Comparison of ENCODE assay signal across 12 cellular contexts in the genomic region with DNA sequence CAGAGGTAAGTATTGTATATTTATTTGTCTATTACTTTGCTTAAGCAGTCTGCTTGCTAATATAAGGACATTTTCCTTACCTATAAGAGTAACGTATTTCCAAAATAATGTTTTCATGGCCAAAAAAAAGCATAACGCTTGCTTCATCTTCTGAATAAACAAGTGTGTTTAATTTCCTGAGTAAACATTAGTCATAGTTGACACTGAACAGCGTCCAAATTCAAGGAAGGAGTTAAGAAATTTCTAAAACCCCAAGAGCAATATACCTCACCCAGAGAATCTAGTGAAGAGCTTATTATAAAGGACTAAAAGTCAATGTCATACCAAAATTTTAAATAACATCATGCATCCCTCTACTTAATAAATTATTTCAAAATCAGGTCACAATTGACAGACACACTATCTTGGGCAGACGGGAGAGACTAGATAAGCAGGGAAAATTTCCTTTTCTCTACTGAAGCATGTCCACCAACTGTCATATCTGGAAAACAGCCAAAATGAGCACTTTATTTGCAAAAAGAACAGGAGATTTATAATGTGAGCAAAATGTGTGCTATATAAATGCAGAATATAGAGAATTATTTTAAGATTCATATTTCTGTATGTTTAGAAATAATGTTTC. TPM values are rescaled to one million over a fixed set of nuclear protein-coding genes. Genes with fewer than 3 reads are reported as not detected.
A peak's percentile ranks its signal among the peaks of the same experiment; 100 is the strongest.
DNase-seq lines count a peak whose midpoint lies in the region; ATAC-seq, FAIRE-seq and TF ChIP-seq lines count a peak whose summit lies in the region.
"Had no signal": no experiment of that assay in that cellular context is flagged by ENCODE, and none has a peak within 500 bp of the region (broad histone marks: within the 10 kb centered on the region; RNA-seq: fewer than 3 reads in every experiment).

No MANE protein-coding gene starts in this region.

- peak in 1 of 2 experiments; percentile 1; a peak in 1 of 5 replicates for TF ChIP-seq RAD21 in A549 (conservative IDR thresholded peaks at IDR 0.05 in 1 of 2, IDR thresholded peaks at IDR 0.05 in 1 of 2)

- TF ChIP-seq CTCF in A549 (IDR thresholded peaks at IDR 0.05): no peak

- WGBS in A549 (ENCODE audit: missing lambda C conversion rate): 2% methylated on average over 4 of the region's 4 CpGs

- H3K4me2 ChIP-seq in A549: peak overlapping the region; percentile 60

- ATAC-seq in A549 (peak; percentile 74 to 82; a peak in 5 of 6 replicates), HG02763 (IDR thresholded peaks at IDR 0.05; ENCODE audit: unreplicated experiment) (no peak), HG03571 (IDR thresholded peaks at IDR 0.05; ENCODE audit: unreplicated experiment) (no peak)
- ATAC-seq in stimulated activated naive B cell treated with anti-CD40 and anti-IgM and Interleukin-4, amounts not matched to agents 10 μg/mL and 1 μg/mL and 100 μg/mL, for 72 hours (replicated peaks): no peak

- no peaks in the 10 kb centered on the region for H3K36me3 Mint-ChIP-seq in stimulated activated naive B cell treated with anti-CD40 and anti-IgM and Interleukin-4, amounts not matched to agents 10 μg/mL and 1 μg/mL and 100 μg/mL, for 72 hours

- no peak overlapping the region for H3K27ac ChIP-seq in A549

- no peak for TF ChIP-seq POLR2A in A549 (IDR thresholded peaks at IDR 0.05; ENCODE audit: low read length)

- POLR2A ChIA-PET in A549 (lab: Yijun Ruan, JAX): interaction anchor here (1.0 kb wide), 1 partner anchor 21 kb away, joined by 3 read pairs; no protein-coding TSS in a partner anchor

- FAIRE-seq in A549 (lab: Jason Lieb, UNC): peak; percentile 18
- FAIRE-seq: H1 had no signal

- H3K4me3 ChIP-seq in A549: no peak overlapping the region

- peak in 1 of 2 experiments; percentile 27; a peak in 1 of 5 replicates for TF ChIP-seq EP300 in A549 (IDR thresholded peaks at IDR 0.05)

- no peaks in the 10 kb centered on the region for H3K27me3 Mint-ChIP-seq in stimulated activated naive B cell treated with anti-CD40 and anti-IgM and Interleukin-4, amounts not matched to agents 10 μg/mL and 1 μg/mL and 100 μg/mL, for 72 hours

- CTCF ChIA-PET in A549 (lab: Yijun Ruan, JAX): no interaction called here

- no peak overlapping the region for H3K4me3 Mint-ChIP-seq in stimulated activated naive B cell treated with anti-CD40 and anti-IgM and Interleukin-4, amounts not matched to agents 10 μg/mL and 1 μg/mL and 100 μg/mL, for 72 hours

- no peaks in the 10 kb centered on the region for H3K9me3 Mint-ChIP-seq in stimulated activated naive B cell treated with anti-CD40 and anti-IgM and Interleukin-4, amounts not matched to agents 10 μg/mL and 1 μg/mL and 100 μg/mL, for 72 hours

- H3K9me3 ChIP-seq in A549: no peaks in the 10 kb centered on the region

- peaks cover 16% of the 10 kb centered on the region for H3K4me1 ChIP-seq in A549

- DNase-seq in A549 (ENCODE audit: low read depth in 1 of 2, low spot score in 1 of 2) (peak; percentile 64 to 66), M059J (ENCODE audit: low read depth) (peak; percentile 57), SHP77 treated with DMSO at 0.1 percent for 48 hours (lab: John Stamatoyannopoulos, UW) (peak; percentile 77), fibroblast of peridontal ligament (ENCODE audit: extremely low read depth) (peak; percentile 40)
- DNase-seq in activated CD8-positive, alpha-beta memory T cell treated with anti-CD3 and anti-CD28 coated beads, Interleukin-2, amount 50 U/mL, for 48 hours: no peak
- no peak for DNase-seq in stimulated activated naive B cell treated with anti-CD40 and anti-IgM and Interleukin-4, amounts not matched to agents 10 μg/mL and 1 μg/mL and 100 μg/mL, for 72 hours
- DNase-seq: activated CD4-positive, alpha-beta T cell treated with anti-CD3 and anti-CD28 coated beads for 1 hour; activated naive CD4-positive, alpha-beta T cell; MV-4-11 had no signal

- H3K4me1 Mint-ChIP-seq in stimulated activated naive B cell treated with anti-CD40 and anti-IgM and Interleukin-4, amounts not matched to agents 10 μg/mL and 1 μg/mL and 100 μg/mL, for 72 hours: no peaks in the 10 kb centered on the region

- H3K27ac Mint-ChIP-seq in stimulated activated naive B cell treated with anti-CD40 and anti-IgM and Interleukin-4, amounts not matched to agents 10 μg/mL and 1 μg/mL and 100 μg/mL, for 72 hours: no peak overlapping the region

TF ChIP-seq in A549, 52 proteins besides CTCF, POLR2A, EP300 and RAD21 (continues in another document):
- no peak for TF ChIP-seq HDAC2 (IDR thresholded peaks at IDR 0.05)
- no peak for TF ChIP-seq NR3C1 (IDR thresholded peaks at IDR 0.05)
- no peak for TF ChIP-seq ZFP36 (IDR thresholded peaks at IDR 0.05; ENCODE audit: borderline replicate concordance, partially characterized antibody)
- TF ChIP-seq MAZ (IDR thresholded peaks at IDR 0.05; ENCODE audit: borderline replicate concordance, low read depth, low read length): no peak
- TF ChIP-seq JUNB (IDR thresholded peaks at IDR 0.05): peak; percentile 91
- TF ChIP-seq SMC3 (IDR thresholded peaks at IDR 0.05): no peak
- TF ChIP-seq PHF8 (IDR thresholded peaks at IDR 0.05; ENCODE audit: borderline replicate concordance, low read depth): no peak
- TF ChIP-seq ZC3H11A (IDR thresholded peaks at IDR 0.05): no peak
- TF ChIP-seq, protein P1, sequence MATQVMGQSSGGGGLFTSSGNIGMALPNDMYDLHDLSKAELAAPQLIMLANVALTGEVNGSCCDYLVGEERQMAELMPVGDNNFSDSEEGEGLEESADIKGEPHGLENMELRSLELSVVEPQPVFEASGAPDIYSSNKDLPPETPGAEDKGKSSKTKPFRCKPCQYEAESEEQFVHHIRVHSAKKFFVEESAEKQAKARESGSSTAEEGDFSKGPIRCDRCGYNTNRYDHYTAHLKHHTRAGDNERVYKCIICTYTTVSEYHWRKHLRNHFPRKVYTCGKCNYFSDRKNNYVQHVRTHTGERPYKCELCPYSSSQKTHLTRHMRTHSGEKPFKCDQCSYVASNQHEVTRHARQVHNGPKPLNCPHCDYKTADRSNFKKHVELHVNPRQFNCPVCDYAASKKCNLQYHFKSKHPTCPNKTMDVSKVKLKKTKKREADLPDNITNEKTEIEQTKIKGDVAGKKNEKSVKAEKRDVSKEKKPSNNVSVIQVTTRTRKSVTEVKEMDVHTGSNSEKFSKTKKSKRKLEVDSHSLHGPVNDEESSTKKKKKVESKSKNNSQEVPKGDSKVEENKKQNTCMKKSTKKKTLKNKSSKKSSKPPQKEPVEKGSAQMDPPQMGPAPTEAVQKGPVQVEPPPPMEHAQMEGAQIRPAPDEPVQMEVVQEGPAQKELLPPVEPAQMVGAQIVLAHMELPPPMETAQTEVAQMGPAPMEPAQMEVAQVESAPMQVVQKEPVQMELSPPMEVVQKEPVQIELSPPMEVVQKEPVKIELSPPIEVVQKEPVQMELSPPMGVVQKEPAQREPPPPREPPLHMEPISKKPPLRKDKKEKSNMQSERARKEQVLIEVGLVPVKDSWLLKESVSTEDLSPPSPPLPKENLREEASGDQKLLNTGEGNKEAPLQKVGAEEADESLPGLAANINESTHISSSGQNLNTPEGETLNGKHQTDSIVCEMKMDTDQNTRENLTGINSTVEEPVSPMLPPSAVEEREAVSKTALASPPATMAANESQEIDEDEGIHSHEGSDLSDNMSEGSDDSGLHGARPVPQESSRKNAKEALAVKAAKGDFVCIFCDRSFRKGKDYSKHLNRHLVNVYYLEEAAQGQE (IDR thresholded peaks at IDR 0.05): no peak
- TF ChIP-seq, protein P2, sequence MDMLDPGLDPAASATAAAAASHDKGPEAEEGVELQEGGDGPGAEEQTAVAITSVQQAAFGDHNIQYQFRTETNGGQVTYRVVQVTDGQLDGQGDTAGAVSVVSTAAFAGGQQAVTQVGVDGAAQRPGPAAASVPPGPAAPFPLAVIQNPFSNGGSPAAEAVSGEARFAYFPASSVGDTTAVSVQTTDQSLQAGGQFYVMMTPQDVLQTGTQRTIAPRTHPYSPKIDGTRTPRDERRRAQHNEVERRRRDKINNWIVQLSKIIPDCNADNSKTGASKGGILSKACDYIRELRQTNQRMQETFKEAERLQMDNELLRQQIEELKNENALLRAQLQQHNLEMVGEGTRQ (IDR thresholded peaks at IDR 0.05): no peak
- no peak for TF ChIP-seq CHD4 (IDR thresholded peaks at IDR 0.05; ENCODE audit: borderline replicate concordance)
- no peak for TF ChIP-seq PBX3 (IDR thresholded peaks at IDR 0.05)
- TF ChIP-seq, protein P3, sequence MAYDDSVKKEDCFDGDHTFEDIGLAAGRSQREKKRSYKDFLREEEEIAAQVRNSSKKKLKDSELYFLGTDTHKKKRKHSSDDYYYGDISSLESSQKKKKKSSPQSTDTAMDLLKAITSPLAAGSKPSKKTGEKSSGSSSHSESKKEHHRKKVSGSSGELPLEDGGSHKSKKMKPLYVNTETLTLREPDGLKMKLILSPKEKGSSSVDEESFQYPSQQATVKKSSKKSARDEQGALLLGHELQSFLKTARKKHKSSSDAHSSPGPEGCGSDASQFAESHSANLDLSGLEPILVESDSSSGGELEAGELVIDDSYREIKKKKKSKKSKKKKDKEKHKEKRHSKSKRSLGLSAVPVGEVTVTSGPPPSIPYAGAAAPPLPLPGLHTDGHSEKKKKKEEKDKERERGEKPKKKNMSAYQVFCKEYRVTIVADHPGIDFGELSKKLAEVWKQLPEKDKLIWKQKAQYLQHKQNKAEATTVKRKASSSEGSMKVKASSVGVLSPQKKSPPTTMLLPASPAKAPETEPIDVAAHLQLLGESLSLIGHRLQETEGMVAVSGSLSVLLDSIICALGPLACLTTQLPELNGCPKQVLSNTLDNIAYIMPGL (CRISPR knock-in tag; IDR thresholded peaks at IDR 0.05; ENCODE audit: borderline replicate concordance): no peak
- TF ChIP-seq SREBF2 (IDR thresholded peaks at IDR 0.05): no peak
- TF ChIP-seq RFX5 (IDR thresholded peaks at IDR 0.05): no peak
- no peak for TF ChIP-seq EHF (CRISPR knock-in tag; IDR thresholded peaks at IDR 0.05)
- no peak for TF ChIP-seq HOXA7 (CRISPR knock-in tag; IDR thresholded peaks at IDR 0.05)
- no peak for TF ChIP-seq EHMT2 (IDR thresholded peaks at IDR 0.05; ENCODE audit: low read depth)

RNA-seq across cellular contexts. Expression of gene ANKS1B, which starts 25.1 kb away (rescaled TPM):
- polyA plus RNA-seq in A549 (2011; rRNA removed) (2.2 and 2.9 TPM in 2 replicates), A549 (2017; fragmentation: RNase III; extraction: RNeasy Plus Mini Kit Qiagen cat#74134 plus additional on column Dnase treatment) (0.80 to 1.5 TPM (median 1.1 TPM) in 3 replicates)
- 0.48 and 0.53 TPM in 2 replicates for polyA plus RNA-seq in A549 (2012; cell fraction: cytosol; rRNA removed)
- polyA plus RNA-seq in A549 (2012; cell fraction: nucleus; rRNA removed): 0.24 and 0.75 TPM in 2 replicates
- polyA minus RNA-seq in A549 (2011; rRNA and poly(A)+ RNA removed): 6.6 and 7.5 TPM in 2 replicates
- total RNA-seq in M059J (2014; rRNA removed; shearing (Covaris generic)): 0.52 and 4.1 TPM in 2 replicates

Comparison
In these comparisons a context has a peak if more than half of its experiments do, and no peak if none do; other contexts are left out.
1. ATAC-seq: peak in A549 (2 of 2); none in HG02763 (single experiment), stimulated activated naive B cell treated with anti-CD40 and anti-IgM and Interleukin-4, amounts not matched to agents 10 μg/mL and 1 μg/mL and 100 μg/mL, for 72 hours (0 of 2) and HG03571 (single experiment).
2. DNase-seq: peak in A549 (2 of 2), M059J (single experiment), SHP77 treated with DMSO at 0.1 percent for 48 hours (single experiment) and fibroblast of peridontal ligament (single experiment); none in activated CD8-positive, alpha-beta memory T cell treated with anti-CD3 and anti-CD28 coated beads, Interleukin-2, amount 50 U/mL, for 48 hours (single experiment) and stimulated activated naive B cell treated with anti-CD40 and anti-IgM and Interleukin-4, amounts not matched to agents 10 μg/mL and 1 μg/mL and 100 μg/mL, for 72 hours (single experiment).